ENCODE assay signal across 8 cellular contexts in genomic region chr20:39885975-39886649, GRCh38.
DNase-seq lines count a peak whose midpoint lies in the region; ATAC-seq and TF ChIP-seq lines count a peak whose summit lies in the region.

No MANE protein-coding gene starts in this region.

- no peak overlapping the region for H3K4me2 ChIP-seq in PC-3 (ENCODE audit: low read length)

- no peaks in the 10 kb centered on the region for H3K36me3 Mint-ChIP-seq in activated T-helper 1 cell treated with anti-CD3 and anti-CD28 coated beads, Interleukin-12 subunit alpha, Interleukin-12 subunit beta, Interleukin-2, Interleukin-4 antibody, amounts not matched to agents 30 ng/mL and 10 ng/mL and 1 ng/mL, durations not matched to agents 14 hours and 24 hours and 36 hours (ENCODE audit: low read depth)

- H3K27me3 ChIP-seq in PC-3 (ENCODE audit: low read length) (no peaks in the 10 kb centered on the region), lower lobe of right lung (ENCODE audit: low read depth) (no peaks in the 10 kb centered on the region)

- CTCF ChIA-PET in PC-3 (lab: Charles Lee), result no interaction called here

- POLR2A ChIA-PET in PC-3 (lab: Charles Lee; ENCODE audit: unreplicated experiment), result no interaction called here

- no peaks in the 10 kb centered on the region for H3K79me2 ChIP-seq in PC-3 (ENCODE audit: low read length)

- peak; percentile 63 for TF ChIP-seq CTCF in AG09309 (IDR thresholded peaks at IDR 0.05; ENCODE audit: control insufficient read depth, insufficient read depth, low read depth, low read length, missing control alignments)
- TF ChIP-seq CTCF in GM13977 (IDR thresholded peaks at IDR 0.05; ENCODE audit: extremely low read depth, insufficient read depth, missing control alignments), result peak; percentile 82
- TF ChIP-seq CTCF in PC-3 (conservative IDR thresholded peaks at IDR 0.05; ENCODE audit: low read depth, low read length), result peak; percentile 31; the same call in 1 of the 2 replicates
- TF ChIP-seq CTCF in lower lobe of right lung (IDR thresholded peaks at IDR 0.05), result peak; percentile 61

- H3F3A ChIP-seq in PC-3 (ENCODE audit: low read length, unreplicated experiment), result no peaks in the 10 kb centered on the region

- H3K27ac ChIP-seq in PC-3 (ENCODE audit: low read length) (no peak overlapping the region), lower lobe of right lung (peak overlapping the region; percentile 42)

- no peak overlapping the region for H3K9ac ChIP-seq in PC-3 (ENCODE audit: low read length)

- DNase-seq in AG09309 (ENCODE audit: low read depth) (peak; percentile 84), GM13977 (ENCODE audit: low spot score) (peak; percentile 16), PC-3 (peak; percentile 13), ecto neural progenitor cell (ENCODE audit: low spot score) (peak; percentile 55), lower lobe of right lung (peak; percentile 55), DMS153 (lab: John Stamatoyannopoulos, UW) (no peak), DMS153 treated with DMSO at 0.1 percent for 48 hours (lab: John Stamatoyannopoulos, UW; ENCODE audit: unreplicated experiment) (no peak)
- no peak for DNase-seq in activated T-helper 1 cell treated with anti-CD3 and anti-CD28 coated beads, Interleukin-12 subunit alpha, Interleukin-12 subunit beta, Interleukin-2, Interleukin-4 antibody, amounts not matched to agents 30 ng/mL and 10 ng/mL and 1 ng/mL, durations not matched to agents 14 hours and 24 hours and 36 hours (ENCODE audit: low spot score)

- H3K27ac Mint-ChIP-seq in activated T-helper 1 cell treated with anti-CD3 and anti-CD28 coated beads, Interleukin-12 subunit alpha, Interleukin-12 subunit beta, Interleukin-2, Interleukin-4 antibody, amounts not matched to agents 30 ng/mL and 10 ng/mL and 1 ng/mL, durations not matched to agents 14 hours and 24 hours and 36 hours, result no peak overlapping the region

- no TSS peak for BruUV-seq in PC-3 (replicated peaks; lab: Mats Ljungman, UMichigan)

- H3K4me1 ChIP-seq in PC-3 (ENCODE audit: insufficient read depth, low read length) (no peaks in the 10 kb centered on the region), lower lobe of right lung (peaks cover 9% of the 10 kb centered on the region)

- ATAC-seq in PC-3 (no peak), lower lobe of right lung (peak; percentile 69 to 84)

- H2AFZ ChIP-seq in PC-3 (ENCODE audit: low read length), result no peak overlapping the region

- H3K4me3 ChIP-seq in AG09309 (ENCODE audit: control insufficient read depth, low read depth, low read length) (no peak overlapping the region), PC-3 (ENCODE audit: low read length) (no peak overlapping the region), lower lobe of right lung (no peak overlapping the region)

- intact Hi-C loops in PC-3 (cut with micrococcal nuclease) (no loop called here), lower lobe of right lung (cut with DNase I) (no loop called here)
- intact Hi-C loops in activated T-helper 1 cell treated with anti-CD3 and anti-CD28 coated beads, Interleukin-12 subunit alpha, Interleukin-12 subunit beta, Interleukin-2, Interleukin-4 antibody, amounts not matched to agents 30 ng/mL and 10 ng/mL and 1 ng/mL, durations not matched to agents 14 hours and 24 hours and 36 hours (cut with micrococcal nuclease), result loop anchor here (2.0 to 10.0 kb wide), 2 partner anchors 799 to 1077 kb away; partner anchors contain the start of gene MAFB

- H3K36me3 ChIP-seq in PC-3 (ENCODE audit: low read depth, low read length) (no peaks in the 10 kb centered on the region; the same call in 1 of the 2 replicates), lower lobe of right lung (no peaks in the 10 kb centered on the region)

- no peaks in the 10 kb centered on the region for H3K9me3 Mint-ChIP-seq in activated T-helper 1 cell treated with anti-CD3 and anti-CD28 coated beads, Interleukin-12 subunit alpha, Interleukin-12 subunit beta, Interleukin-2, Interleukin-4 antibody, amounts not matched to agents 30 ng/mL and 10 ng/mL and 1 ng/mL, durations not matched to agents 14 hours and 24 hours and 36 hours

- no peaks in the 10 kb centered on the region for H3K27me3 Mint-ChIP-seq in activated T-helper 1 cell treated with anti-CD3 and anti-CD28 coated beads, Interleukin-12 subunit alpha, Interleukin-12 subunit beta, Interleukin-2, Interleukin-4 antibody, amounts not matched to agents 30 ng/mL and 10 ng/mL and 1 ng/mL, durations not matched to agents 14 hours and 24 hours and 36 hours (ENCODE audit: insufficient read depth)

- peaks cover 20% of the 10 kb centered on the region for H3K9me3 ChIP-seq in PC-3 (ENCODE audit: low read length)
- H3K9me3 ChIP-seq in lower lobe of right lung, result no peaks in the 10 kb centered on the region

- H3K4me1 Mint-ChIP-seq in activated T-helper 1 cell treated with anti-CD3 and anti-CD28 coated beads, Interleukin-12 subunit alpha, Interleukin-12 subunit beta, Interleukin-2, Interleukin-4 antibody, amounts not matched to agents 30 ng/mL and 10 ng/mL and 1 ng/mL, durations not matched to agents 14 hours and 24 hours and 36 hours (ENCODE audit: low read depth), result no peaks in the 10 kb centered on the region

- in situ Hi-C loops in GM13977 (cut with MboI; ENCODE audit: low pct_unique_long_range_greater_than_20kb, low sequenced_read_pairs, unreplicated experiment), result loop anchor here (25.0 kb wide), 1 partner anchor 801 kb away; the partner anchor contains the start of gene MAFB

- no peaks in the 10 kb centered on the region for H4K20me1 ChIP-seq in PC-3 (ENCODE audit: low read length)

- H3K9me2 ChIP-seq in PC-3 (replicated peaks; ENCODE audit: low read length), result no peaks in the 10 kb centered on the region

- H3K4me3 Mint-ChIP-seq in activated T-helper 1 cell treated with anti-CD3 and anti-CD28 coated beads, Interleukin-12 subunit alpha, Interleukin-12 subunit beta, Interleukin-2, Interleukin-4 antibody, amounts not matched to agents 30 ng/mL and 10 ng/mL and 1 ng/mL, durations not matched to agents 14 hours and 24 hours and 36 hours, result no peak overlapping the region

Comparison
In these comparisons a context has a peak if more than half of its experiments do, and no peak if none do; other contexts are left out.
1. DNase-seq: peak in AG09309 (single experiment), GM13977 (single experiment), PC-3 (single experiment), ecto neural progenitor cell (single experiment) and lower lobe of right lung (single experiment); none in activated T-helper 1 cell treated with anti-CD3 and anti-CD28 coated beads, Interleukin-12 subunit alpha, Interleukin-12 subunit beta, Interleukin-2, Interleukin-4 antibody, amounts not matched to agents 30 ng/mL and 10 ng/mL and 1 ng/mL, durations not matched to agents 14 hours and 24 hours and 36 hours (single experiment), DMS153 (single experiment) and DMS153 treated with DMSO at 0.1 percent for 48 hours (single experiment).
2. CTCF ChIP-seq: peak in every context shown above with its lines; median percentile 82 in GM13977; 63 in AG09309; 61 in lower lobe of right lung; 31 in PC-3.